11 cellular contexts compared by ENCODE assay signal in the genomic region with DNA sequence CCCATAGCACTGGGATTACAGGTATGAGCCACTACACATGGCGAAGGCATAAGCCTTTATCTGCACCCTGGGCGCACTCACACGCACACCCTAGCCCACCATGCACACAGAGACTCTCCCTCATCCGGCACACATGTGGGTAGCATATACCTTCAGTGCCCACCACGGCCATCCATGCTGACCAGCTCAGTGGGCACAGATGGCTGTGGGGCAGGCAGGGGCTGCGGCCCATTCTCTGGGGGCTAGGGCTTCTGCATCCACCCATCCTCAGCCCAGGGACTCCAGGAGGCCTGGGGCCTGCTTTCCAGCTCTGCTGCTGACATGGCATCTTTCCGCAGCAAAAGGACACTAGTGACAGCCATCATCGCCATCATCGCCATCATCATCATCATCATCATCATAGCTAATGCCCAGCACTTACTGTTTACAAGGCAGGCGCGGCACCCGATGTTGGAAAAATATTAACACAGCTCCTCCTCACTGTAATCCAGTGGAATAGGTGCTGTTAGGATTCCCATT.
DNase-seq lines count a peak whose midpoint lies in the region; ATAC-seq and TF ChIP-seq lines count a peak whose summit lies in the region.
"Had no signal": no experiment of that assay in that cellular context is flagged by ENCODE, and none has a peak within 500 bp of the region (broad histone marks: within the 10 kb centered on the region; RNA-seq: fewer than 3 reads in every experiment).

No MANE protein-coding gene starts in this region.

- H3K9ac ChIP-seq in OCI-LY1 (ENCODE audit: low read length) = peak overlapping the region; percentile 49; the same call in 1 of the 2 replicates

- intact Hi-C loops in esophagus muscularis mucosa (cut with DNase I) = no loop called here
- intact Hi-C loops in testis (cut with DNase I; ENCODE audit: low total_unique reads) = no loop called here

- H3K9me3 Mint-ChIP-seq in activated naive CD8-positive, alpha-beta T cell (ENCODE audit: low read depth) = no peaks in the 10 kb centered on the region
- H3K9me3 Mint-ChIP-seq in activated naive CD8-positive, alpha-beta T cell treated with anti-CD3 and anti-CD28 coated beads for 36 hours = no peaks in the 10 kb centered on the region

- no peak for DNase-seq in activated naive CD8-positive, alpha-beta T cell treated with anti-CD3 and anti-CD28 coated beads for 36 hours
- no peak for DNase-seq in esophagus muscularis mucosa (ENCODE audit: extremely low spot score)
- DNase-seq in testis = no peak
- DNase-seq in NK-92 (lab: John Stamatoyannopoulos, UW; ENCODE audit: unreplicated experiment) = no peak
- DNase-seq in NCI-H2107 treated with DMSO at 0.1 percent for 48 hours (lab: John Stamatoyannopoulos, UW; ENCODE audit: unreplicated experiment) = no peak
- DNase-seq: activated CD4-positive, alpha-beta T cell treated with anti-CD3 and anti-CD28 coated beads for 48 hours; NCI-H1930 had no signal

- TF ChIP-seq POLR2A in esophagus muscularis mucosa (IDR thresholded peaks at IDR 0.05; ENCODE audit: low read depth) = no peak
- no peak for TF ChIP-seq POLR2A in testis (IDR thresholded peaks at IDR 0.05)

- no peak for ATAC-seq in GM19463 (IDR thresholded peaks at IDR 0.05; ENCODE audit: unreplicated experiment)
- ATAC-seq: left lung had no signal

- H3K4me1 Mint-ChIP-seq in activated naive CD8-positive, alpha-beta T cell (ENCODE audit: low read depth) = peaks cover 49% of the 10 kb centered on the region
- H3K4me1 Mint-ChIP-seq in activated naive CD8-positive, alpha-beta T cell treated with anti-CD3 and anti-CD28 coated beads for 36 hours = peaks cover 41% of the 10 kb centered on the region

- no peak overlapping the region for H2AFZ ChIP-seq in OCI-LY1 (ENCODE audit: low read length)

- no peaks in the 10 kb centered on the region for H4K20me1 ChIP-seq in OCI-LY1 (ENCODE audit: insufficient read depth, low read length)

- WGBS in esophagus muscularis mucosa = 93% methylated on average over 10 of the region's 12 CpGs
- WGBS in testis, 2 donors = 92 to 97% methylated on average over 11 to 12 of the region's 12 CpGs

- peaks cover 4% of the 10 kb centered on the region for H3K36me3 Mint-ChIP-seq in activated naive CD8-positive, alpha-beta T cell
- H3K36me3 Mint-ChIP-seq in activated naive CD8-positive, alpha-beta T cell treated with anti-CD3 and anti-CD28 coated beads for 36 hours = peaks cover 34% of the 10 kb centered on the region

- no peaks in the 10 kb centered on the region for H3K9me3 ChIP-seq in OCI-LY1 (ENCODE audit: low read length)
- no peaks in the 10 kb centered on the region for H3K9me3 ChIP-seq in esophagus muscularis mucosa
- H3K9me3 ChIP-seq in testis = no peaks in the 10 kb centered on the region
- H3K9me3 ChIP-seq: left lung had no signal

- H3K27me3 ChIP-seq in OCI-LY1 (ENCODE audit: insufficient read depth, low read length) (no peaks in the 10 kb centered on the region), esophagus muscularis mucosa (no peaks in the 10 kb centered on the region), testis (no peaks in the 10 kb centered on the region)
- H3K27me3 ChIP-seq: left lung had no signal

- TF ChIP-seq CTCF in OCI-LY1 (IDR thresholded peaks at IDR 0.05; ENCODE audit: low read length) = no peak
- TF ChIP-seq CTCF in esophagus muscularis mucosa (IDR thresholded peaks at IDR 0.05) = no peak
- TF ChIP-seq CTCF in testis (IDR thresholded peaks at IDR 0.05) = no peak

- H3K4me3 ChIP-seq in OCI-LY1 (ENCODE audit: low read depth, low read length, poor library complexity, severe bottlenecking) = peak overlapping the region; percentile 49
- H3K4me3 ChIP-seq in esophagus muscularis mucosa = no peak overlapping the region
- no peak overlapping the region for H3K4me3 ChIP-seq in testis

- H3K79me2 ChIP-seq in OCI-LY1 (ENCODE audit: insufficient read depth, low read length) = no peaks in the 10 kb centered on the region

- H3K4me1 ChIP-seq in OCI-LY1 (ENCODE audit: insufficient read depth, low read length, severe bottlenecking) (peaks cover 51% of the 10 kb centered on the region), esophagus muscularis mucosa (peaks cover 68 to 82% (median 75%) of the 10 kb centered on the region in 4 donors), testis (peaks cover 43% of the 10 kb centered on the region)

- H3K36me3 ChIP-seq in OCI-LY1 (ENCODE audit: insufficient read depth, low read length) = 0 out of 2 replicates have a peak, but pooled peaks cover 12% of the 10 kb centered on the region
- peaks cover 9 to 47% (median 33%) of the 10 kb centered on the region in 4 donors for H3K36me3 ChIP-seq in esophagus muscularis mucosa
- H3K36me3 ChIP-seq in testis (ENCODE audit: low read depth, missing control alignments) = no peaks in the 10 kb centered on the region

- peak overlapping the region; percentile 61 for H3K4me3 Mint-ChIP-seq in activated naive CD8-positive, alpha-beta T cell
- H3K4me3 Mint-ChIP-seq in activated naive CD8-positive, alpha-beta T cell treated with anti-CD3 and anti-CD28 coated beads for 36 hours = no peak overlapping the region

- peak overlapping the region; percentile 19 for H3K27ac Mint-ChIP-seq in activated naive CD8-positive, alpha-beta T cell
- H3K27ac Mint-ChIP-seq in activated naive CD8-positive, alpha-beta T cell treated with anti-CD3 and anti-CD28 coated beads for 36 hours = no peak overlapping the region

- no peaks in the 10 kb centered on the region for H3F3A ChIP-seq in OCI-LY1 (ENCODE audit: insufficient read depth, low read length)

- no peaks in the 10 kb centered on the region for H3K9me2 ChIP-seq in OCI-LY1 (ENCODE audit: low read depth, low read length)

- peak overlapping the region; percentile 45 for H3K4me2 ChIP-seq in OCI-LY1 (ENCODE audit: low read length)

- no peaks in the 10 kb centered on the region for H3K27me3 Mint-ChIP-seq in activated naive CD8-positive, alpha-beta T cell
- no peaks in the 10 kb centered on the region for H3K27me3 Mint-ChIP-seq in activated naive CD8-positive, alpha-beta T cell treated with anti-CD3 and anti-CD28 coated beads for 36 hours

- TF ChIP-seq EP300 in esophagus muscularis mucosa (IDR thresholded peaks at IDR 0.05) = no peak

- H3K27ac ChIP-seq in OCI-LY1 (ENCODE audit: low read depth, low read length, poor library complexity, severe bottlenecking) (peak overlapping the region; percentile 62), esophagus muscularis mucosa (replicated peaks in 1 of 4) (peak overlapping the region; percentile 87 to 91 (median 90)), testis (peak overlapping the region; percentile 21 to 80)
